Comparison of ENCODE assay signal across 17 cellular contexts in the genomic region with DNA sequence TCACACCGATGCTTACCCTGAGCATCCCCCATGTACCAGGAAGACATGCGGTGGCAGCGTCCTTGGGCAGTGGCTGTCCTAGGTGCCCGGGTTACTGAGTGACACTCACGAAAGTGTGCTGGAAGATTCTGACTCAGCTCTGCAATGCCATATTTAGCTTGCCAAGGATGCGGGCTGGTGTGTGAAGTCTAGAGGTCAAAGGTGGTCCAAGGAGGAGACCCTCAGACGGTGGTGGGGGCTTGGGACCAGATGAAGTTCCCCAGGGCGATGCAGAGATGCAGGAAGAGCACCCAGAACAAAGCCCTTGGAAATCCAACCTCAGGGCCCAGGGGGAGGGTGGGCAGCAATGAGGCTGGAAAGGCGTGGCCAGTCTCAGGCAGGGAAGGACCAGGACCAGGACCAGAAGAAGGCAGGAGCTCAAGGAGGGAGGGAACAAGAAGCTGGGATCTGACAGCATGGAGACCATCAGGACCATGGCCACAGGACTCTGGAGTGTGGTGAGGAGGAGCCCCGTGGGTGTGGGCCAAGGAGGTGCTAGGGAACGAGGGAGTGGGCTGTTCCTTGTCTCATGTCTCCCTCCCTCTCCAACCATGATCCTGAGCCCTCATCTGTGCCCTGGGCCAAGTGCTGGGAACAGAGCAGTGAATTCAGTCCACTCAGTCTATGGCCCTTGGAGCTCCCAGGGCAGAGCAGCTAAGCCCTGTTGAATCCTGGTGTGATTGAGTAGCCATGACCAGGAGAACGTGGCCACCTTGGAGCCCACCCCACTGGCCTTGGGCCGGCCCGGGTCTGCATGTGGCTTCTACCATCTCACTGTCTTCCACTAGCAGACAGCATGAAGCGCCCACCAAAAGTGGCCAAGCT.
"Had no signal": no experiment of that assay in that cellular context is flagged by ENCODE, and none has a peak within 500 bp of the region (broad histone marks: within the 10 kb centered on the region; RNA-seq: fewer than 3 reads in every experiment).

No MANE protein-coding gene starts in this region.

- H3K36me3 ChIP-seq: ascending aorta, breast epithelium, neutrophil, transverse colon had no signal

- H3K4me1 ChIP-seq: ascending aorta, breast epithelium, transverse colon had no signal

- H3K4me1 Mint-ChIP-seq: activated CD4-positive, alpha-beta T cell treated with anti-CD3 and anti-CD28 coated beads for 36 hours had no signal

- H3K27ac Mint-ChIP-seq: activated CD4-positive, alpha-beta T cell treated with anti-CD3 and anti-CD28 coated beads for 36 hours; activated CD8-positive, alpha-beta T cell treated with anti-CD3 and anti-CD28 coated beads for 36 hours; activated naive CD8-positive, alpha-beta T cell treated with anti-CD3 and anti-CD28 coated beads for 36 hours; activated T-helper 1 cell treated with anti-CD3 and anti-CD28 coated beads, Interleukin-12 subunit alpha, Interleukin-12 subunit beta, Interleukin-2, Interleukin-4 antibody, amounts not matched to agents 30 ng/mL and 10 ng/mL and 1 ng/mL, durations not matched to agents 14 hours and 24 hours and 36 hours had no signal

- DNase-seq: activated CD4-positive, alpha-beta T cell treated with anti-CD3 and anti-CD28 coated beads for 36 hours; activated CD8-positive, alpha-beta T cell treated with anti-CD3 and anti-CD28 coated beads for 36 hours; activated naive CD8-positive, alpha-beta T cell treated with anti-CD3 and anti-CD28 coated beads for 36 hours; erythroblast; left colon; mammary epithelial cell; mucosa of descending colon; stimulated activated CD4-positive, alpha-beta T cell treated with anti-CD3 and anti-CD28 coated beads, Interleukin-4, amount 100 ng/mL, for 24 hours; stimulated activated naive CD4-positive, alpha-beta T cell; transverse colon had no signal

- ATAC-seq: activated CD4-positive, alpha-beta T cell treated with anti-CD3 and anti-CD28 coated beads for 36 hours; activated CD8-positive, alpha-beta T cell treated with anti-CD3 and anti-CD28 coated beads for 36 hours; left colon; mucosa of descending colon; naive thymus-derived CD8-positive, alpha-beta T cell; right cardiac atrium had no signal

- H3K27ac ChIP-seq: ascending aorta, breast epithelium, neutrophil, skin epidermis, transverse colon had no signal

- H3K36me3 Mint-ChIP-seq: activated naive CD8-positive, alpha-beta T cell treated with anti-CD3 and anti-CD28 coated beads for 36 hours; naive thymus-derived CD8-positive, alpha-beta T cell had no signal

- H3K9me3 Mint-ChIP-seq: activated CD8-positive, alpha-beta T cell treated with anti-CD3 and anti-CD28 coated beads for 36 hours; activated naive CD8-positive, alpha-beta T cell treated with anti-CD3 and anti-CD28 coated beads for 36 hours; activated T-helper 1 cell treated with anti-CD3 and anti-CD28 coated beads, Interleukin-12 subunit alpha, Interleukin-12 subunit beta, Interleukin-2, Interleukin-4 antibody, amounts not matched to agents 30 ng/mL and 10 ng/mL and 1 ng/mL, durations not matched to agents 14 hours and 24 hours and 36 hours had no signal

- H3K4me3 Mint-ChIP-seq: activated CD4-positive, alpha-beta T cell treated with anti-CD3 and anti-CD28 coated beads for 36 hours; activated CD8-positive, alpha-beta T cell treated with anti-CD3 and anti-CD28 coated beads for 36 hours; activated naive CD8-positive, alpha-beta T cell treated with anti-CD3 and anti-CD28 coated beads for 36 hours; activated T-helper 1 cell treated with anti-CD3 and anti-CD28 coated beads, Interleukin-12 subunit alpha, Interleukin-12 subunit beta, Interleukin-2, Interleukin-4 antibody, amounts not matched to agents 30 ng/mL and 10 ng/mL and 1 ng/mL, durations not matched to agents 14 hours and 24 hours and 36 hours; naive thymus-derived CD8-positive, alpha-beta T cell had no signal

- H3K27me3 ChIP-seq: ascending aorta, transverse colon had no signal

- H3K4me3 ChIP-seq: ascending aorta, breast epithelium, mucosa of descending colon, skin epidermis, transverse colon had no signal

- H3K9me3 ChIP-seq: ascending aorta, breast epithelium, mucosa of descending colon, neutrophil, transverse colon had no signal
